Comparison of ENCODE assay signal across 8 cellular contexts in the genomic region with DNA sequence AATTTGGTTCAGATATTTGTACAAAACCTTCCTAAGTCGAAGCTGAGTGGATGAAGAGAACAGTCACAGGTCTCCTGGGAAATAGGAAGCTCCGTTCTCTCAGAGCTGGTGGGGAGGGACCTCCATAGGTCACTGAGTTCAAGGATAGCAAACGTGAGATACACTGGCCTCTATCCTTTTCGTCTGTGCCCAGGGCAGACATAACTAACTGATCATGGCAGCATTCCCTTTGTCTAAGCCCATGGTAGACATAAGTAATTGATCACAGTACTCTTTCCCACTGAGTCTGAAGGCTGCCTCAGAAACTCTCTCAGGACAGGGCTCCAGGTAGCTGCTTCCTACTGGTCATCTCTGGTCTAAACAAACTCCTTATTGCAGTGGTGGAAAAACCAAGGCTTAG.
"Had no signal": no experiment of that assay in that cellular context is flagged by ENCODE, and none has a peak within 500 bp of the region (broad histone marks: within the 10 kb centered on the region; RNA-seq: fewer than 3 reads in every experiment).

No MANE protein-coding gene starts in this region.

- H3K4me3 ChIP-seq: GM23248, HAP-1 had no signal

- H3K27ac ChIP-seq: GM23248, HL-60, KMS-11 had no signal

- DNase-seq: GM23248, GOT3, H7, IMR-90, KBM-7 had no signal

- H3K9me3 ChIP-seq: HAP-1 had no signal

- H2AFZ ChIP-seq: GM23248 had no signal

- H3K4me1 ChIP-seq: HAP-1 had no signal

- H3K36me3 ChIP-seq: HAP-1 had no signal

- H3K9ac ChIP-seq: KMS-11 had no signal
